ENCODE assay signal across 24 cellular contexts in the genomic region with DNA sequence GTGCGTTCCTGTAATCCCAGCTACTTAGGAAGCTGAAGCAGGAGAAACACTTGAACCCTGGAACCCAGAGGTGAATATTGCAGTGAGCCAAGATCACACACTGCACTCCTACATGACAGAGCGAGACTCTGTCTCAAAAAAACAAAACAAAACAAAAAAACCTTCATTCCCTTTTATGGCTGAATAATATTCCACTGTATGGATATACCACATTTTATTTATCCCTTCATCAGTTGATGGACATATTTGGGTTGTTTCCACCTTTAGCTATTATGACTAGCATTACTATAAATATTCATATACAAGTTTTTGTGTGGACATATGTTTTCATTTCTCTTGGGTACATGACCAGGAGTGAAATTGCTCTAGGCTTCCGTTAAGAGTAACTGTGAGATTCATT. TPM values are rescaled to one million over a fixed set of nuclear protein-coding genes. Genes with fewer than 3 reads are reported as not detected.
"Had no signal": no experiment of that assay in that cellular context is flagged by ENCODE, and none has a peak within 500 bp of the region (broad histone marks: within the 10 kb centered on the region; RNA-seq: fewer than 3 reads in every experiment).

No MANE protein-coding gene starts in this region.

- H3K27ac Mint-ChIP-seq: T-cell; T-helper 1 cell treated with Interleukin-12 subunit alpha and Interleukin-12 subunit beta and Interleukin-4 antibody, amounts not matched to agents 30 μg/mL and 1 μg/mL, for 36 hours had no signal

- H3K27me3 ChIP-seq: Peyer's patch had no signal

- H3K4me3 Mint-ChIP-seq: T-cell; T-helper 1 cell treated with Interleukin-12 subunit alpha and Interleukin-12 subunit beta and Interleukin-4 antibody, amounts not matched to agents 30 μg/mL and 1 μg/mL, for 36 hours had no signal

- H3K4me1 ChIP-seq: Peyer's patch had no signal

- H3K9me3 Mint-ChIP-seq: T-cell; T-helper 1 cell treated with Interleukin-12 subunit alpha and Interleukin-12 subunit beta and Interleukin-4 antibody, amounts not matched to agents 30 μg/mL and 1 μg/mL, for 36 hours had no signal

- ATAC-seq: HepG2, T-cell had no signal

- H3K27ac ChIP-seq: Peyer's patch had no signal

- H3K36me3 ChIP-seq: Peyer's patch had no signal

- H3K27me3 Mint-ChIP-seq: T-cell had no signal

- H3K36me3 Mint-ChIP-seq: T-cell had no signal

- DNase-seq: Karpas-422, KG1, MM.1S, NCI-H1092 treated with DMSO at 0.1 percent for 48 hours, NCI-H1436, NCI-H187, NCI-H2029, NCI-H2081 treated with DMSO at 0.1 percent for 48 hours, NCI-H2171, NCI-H226, NCI-H446, NCI-H510A, NCI-H524 treated with DMSO at 0.1 percent for 48 hours, NCI-H69, NCI-H774, Peyer's patch, SHP77, SW 1271, T-cell had no signal

- FAIRE-seq: HepG2 had no signal

- H3K4me3 ChIP-seq: Peyer's patch had no signal

RNA-seq across cellular contexts. Expression of a gene that starts 42.3 kb away (rescaled TPM):
- total RNA-seq: HT1080, M059J, RPMI7951 had no signal
